ENCODE assay signal across 1 cellular context in genomic region chr20:40880063-40880715, GRCh38.
TF ChIP-seq lines count a peak whose summit lies in the region.

No MANE protein-coding gene starts in this region.

TF ChIP-seq in HCT116, 20 proteins besides CTCF, POLR2A, EP300 and RAD21 (continued from another document):
- no peak for TF ChIP-seq ZBTB33 (IDR thresholded peaks at IDR 0.05; ENCODE audit: extremely low read depth, insufficient replicate concordance, low read length)
- TF ChIP-seq FOSL1 (IDR thresholded peaks at IDR 0.05; ENCODE audit: low read depth) = no peak
- TF ChIP-seq SP1 (IDR thresholded peaks at IDR 0.05; ENCODE audit: low read depth) = no peak
- TF ChIP-seq CEBPB (IDR thresholded peaks at IDR 0.05; ENCODE audit: low read depth) = no peak
- no peak for TF ChIP-seq SRF (IDR thresholded peaks at IDR 0.05; ENCODE audit: low read depth)
